21 cellular contexts compared by ENCODE assay signal in the genomic region with DNA sequence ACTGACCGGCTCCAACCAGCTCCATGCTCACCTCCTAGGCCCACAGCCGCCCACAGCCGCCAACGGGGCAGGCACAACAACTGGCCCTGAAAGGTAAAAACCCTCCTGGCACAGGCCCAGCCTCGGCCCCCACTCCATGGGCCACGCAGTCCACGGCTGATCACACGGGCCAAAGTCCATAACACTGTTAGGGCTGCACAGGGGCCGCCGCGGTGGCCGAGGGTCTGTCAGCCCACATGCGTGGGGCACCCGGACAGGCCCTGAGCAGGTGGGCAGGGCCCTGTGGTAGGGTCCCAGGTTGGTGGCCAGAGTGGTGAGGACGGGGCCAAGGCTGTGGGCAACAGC. TPM values are rescaled to one million over a fixed set of nuclear protein-coding genes. Genes with fewer than 3 reads are reported as not detected.
"Had no signal": no experiment of that assay in that cellular context is flagged by ENCODE, and none has a peak within 500 bp of the region (broad histone marks: within the 10 kb centered on the region; RNA-seq: fewer than 3 reads in every experiment).

No MANE protein-coding gene starts in this region.

- H3K4me1 Mint-ChIP-seq: endodermal cell had no signal

- H3K9me3 Mint-ChIP-seq: endodermal cell had no signal

- DNase-seq: activated CD4-positive, alpha-beta T cell treated with anti-CD3 and anti-CD28 coated beads, Interleukin-2, amount 10 ng/mL, durations not matched to agents 24 days and 14 days; activated gamma-delta T cell treated with Interleukin-2 at 50 U/mL for 16 hours; activated T-cell treated with anti-CD3 and anti-CD28 coated beads, Interleukin-2, amount 50 U/mL, for 72 hours; endodermal cell; foreskin keratinocyte; hippocampal formation; islet precursor cell; left colon; midbrain; retina; stimulated activated CD4-positive, alpha-beta T cell treated with anti-CD3 and anti-CD28 coated beads, Interleukin-12 subunit alpha, Interleukin-12 subunit beta, amount 100 ng/mL, for 4 hours had no signal

- H3K27me3 Mint-ChIP-seq: activated CD4-positive, alpha-beta T cell treated with anti-CD3 and anti-CD28 coated beads, Interleukin-2, amount 10 ng/mL, durations not matched to agents 24 days and 14 days; activated naive CD8-positive, alpha-beta T cell had no signal

- H3K27me3 ChIP-seq: foreskin keratinocyte had no signal

- H3K9me3 ChIP-seq: thoracic aorta had no signal

- H3K4me3 ChIP-seq: lung, thoracic aorta had no signal

- H3K27ac ChIP-seq: epithelial cell of prostate, foreskin keratinocyte, thoracic aorta had no signal

- H3K4me1 ChIP-seq: foreskin keratinocyte had no signal

- H3K27ac Mint-ChIP-seq: endodermal cell had no signal

- H3K4me3 Mint-ChIP-seq: activated naive CD8-positive, alpha-beta T cell; activated T-cell treated with anti-CD3 and anti-CD28 coated beads, Interleukin-2, amount 50 U/mL, for 72 hours; endodermal cell had no signal

- ATAC-seq: foreskin keratinocyte had no signal

RNA-seq across cellular contexts. Expression of a gene that starts 29.0 kb away (rescaled TPM):
- total RNA-seq: activated CD4-positive, alpha-beta T cell treated with anti-CD3 and anti-CD28 coated beads, Interleukin-2, amount 10 ng/mL, durations not matched to agents 24 days and 14 days; activated T-cell treated with anti-CD3 and anti-CD28 coated beads, Interleukin-2, amount 50 U/mL, for 72 hours; dermis microvascular lymphatic vessel endothelial cell; endodermal cell; fibroblast of lung; foreskin keratinocyte; omental fat pad; posterior vena cava; T-helper 1 cell treated with Interleukin-12 subunit alpha and Interleukin-12 subunit beta and Interleukin-4 antibody, amounts not matched to agents 30 ng/mL and 1 ng/mL, for 36 hours; thoracic aorta had no signal
- polyA plus RNA-seq: fibroblast of lung, foreskin keratinocyte, neural cell had no signal

RNA-seq across cellular contexts. Expression of a gene that starts 32.4 kb away (rescaled TPM):
- total RNA-seq: foreskin keratinocyte had no signal
- polyA plus RNA-seq: foreskin keratinocyte, neural cell had no signal
